Comparison of ENCODE assay signal across 2 cellular contexts in the genomic region with DNA sequence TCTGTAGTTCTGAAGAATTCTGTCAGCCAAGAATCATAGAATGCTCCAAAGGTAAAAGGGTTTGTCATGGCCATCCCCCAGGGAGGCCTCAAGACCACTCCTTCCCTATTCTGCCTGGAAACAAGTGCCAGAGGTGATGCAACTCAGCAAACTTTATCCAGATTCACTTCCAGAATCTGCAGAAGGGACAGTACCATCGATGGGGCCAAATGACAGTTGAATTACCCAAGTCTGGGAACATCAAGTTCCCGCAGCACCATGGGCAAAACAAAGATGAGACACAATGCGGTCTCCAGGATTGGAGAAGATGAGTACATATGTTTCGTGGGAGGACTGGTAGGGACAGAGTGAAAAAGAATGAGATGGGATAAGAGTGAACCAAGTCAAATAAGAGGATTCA.
TF ChIP-seq lines count a peak whose summit lies in the region.

No MANE protein-coding gene starts in this region.

TF ChIP-seq in HepG2, 621 proteins besides CTCF, POLR2A, EP300 and RAD21:
- TF ChIP-seq, protein P1, sequence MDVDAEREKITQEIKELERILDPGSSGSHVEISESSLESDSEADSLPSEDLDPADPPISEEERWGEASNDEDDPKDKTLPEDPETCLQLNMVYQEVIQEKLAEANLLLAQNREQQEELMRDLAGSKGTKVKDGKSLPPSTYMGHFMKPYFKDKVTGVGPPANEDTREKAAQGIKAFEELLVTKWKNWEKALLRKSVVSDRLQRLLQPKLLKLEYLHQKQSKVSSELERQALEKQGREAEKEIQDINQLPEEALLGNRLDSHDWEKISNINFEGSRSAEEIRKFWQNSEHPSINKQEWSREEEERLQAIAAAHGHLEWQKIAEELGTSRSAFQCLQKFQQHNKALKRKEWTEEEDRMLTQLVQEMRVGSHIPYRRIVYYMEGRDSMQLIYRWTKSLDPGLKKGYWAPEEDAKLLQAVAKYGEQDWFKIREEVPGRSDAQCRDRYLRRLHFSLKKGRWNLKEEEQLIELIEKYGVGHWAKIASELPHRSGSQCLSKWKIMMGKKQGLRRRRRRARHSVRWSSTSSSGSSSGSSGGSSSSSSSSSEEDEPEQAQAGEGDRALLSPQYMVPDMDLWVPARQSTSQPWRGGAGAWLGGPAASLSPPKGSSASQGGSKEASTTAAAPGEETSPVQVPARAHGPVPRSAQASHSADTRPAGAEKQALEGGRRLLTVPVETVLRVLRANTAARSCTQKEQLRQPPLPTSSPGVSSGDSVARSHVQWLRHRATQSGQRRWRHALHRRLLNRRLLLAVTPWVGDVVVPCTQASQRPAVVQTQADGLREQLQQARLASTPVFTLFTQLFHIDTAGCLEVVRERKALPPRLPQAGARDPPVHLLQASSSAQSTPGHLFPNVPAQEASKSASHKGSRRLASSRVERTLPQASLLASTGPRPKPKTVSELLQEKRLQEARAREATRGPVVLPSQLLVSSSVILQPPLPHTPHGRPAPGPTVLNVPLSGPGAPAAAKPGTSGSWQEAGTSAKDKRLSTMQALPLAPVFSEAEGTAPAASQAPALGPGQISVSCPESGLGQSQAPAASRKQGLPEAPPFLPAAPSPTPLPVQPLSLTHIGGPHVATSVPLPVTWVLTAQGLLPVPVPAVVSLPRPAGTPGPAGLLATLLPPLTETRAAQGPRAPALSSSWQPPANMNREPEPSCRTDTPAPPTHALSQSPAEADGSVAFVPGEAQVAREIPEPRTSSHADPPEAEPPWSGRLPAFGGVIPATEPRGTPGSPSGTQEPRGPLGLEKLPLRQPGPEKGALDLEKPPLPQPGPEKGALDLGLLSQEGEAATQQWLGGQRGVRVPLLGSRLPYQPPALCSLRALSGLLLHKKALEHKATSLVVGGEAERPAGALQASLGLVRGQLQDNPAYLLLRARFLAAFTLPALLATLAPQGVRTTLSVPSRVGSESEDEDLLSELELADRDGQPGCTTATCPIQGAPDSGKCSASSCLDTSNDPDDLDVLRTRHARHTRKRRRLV (CRISPR knock-in tag; IDR thresholded peaks at IDR 0.05) = no peak
- TF ChIP-seq CEBPG (CRISPR knock-in tag; IDR thresholded peaks at IDR 0.05) = peak; percentile 31; the same call in 1 of the 2 replicates
- no peak for TF ChIP-seq NR2F6 (IDR thresholded peaks at IDR 0.05)
- no peak for TF ChIP-seq NR2F6 (CRISPR knock-in tag; IDR thresholded peaks at IDR 0.05)
- no peak for TF ChIP-seq SATB2 (CRISPR knock-in tag; IDR thresholded peaks at IDR 0.05)
- TF ChIP-seq ZNF235 (CRISPR knock-in tag; IDR thresholded peaks at IDR 0.05; ENCODE audit: borderline replicate concordance) = no peak
- TF ChIP-seq FOXA1 (IDR thresholded peaks at IDR 0.05) = no peak
- TF ChIP-seq FOXA1 (CRISPR knock-in tag; IDR thresholded peaks at IDR 0.05) = no peak
- 0 out of 2 replicates have a peak, but pooled peaks have one; percentile 20 for TF ChIP-seq CEBPB (IDR thresholded peaks at IDR 0.05; ENCODE audit: borderline replicate concordance, low read depth, low read length)
- TF ChIP-seq, protein P2, sequence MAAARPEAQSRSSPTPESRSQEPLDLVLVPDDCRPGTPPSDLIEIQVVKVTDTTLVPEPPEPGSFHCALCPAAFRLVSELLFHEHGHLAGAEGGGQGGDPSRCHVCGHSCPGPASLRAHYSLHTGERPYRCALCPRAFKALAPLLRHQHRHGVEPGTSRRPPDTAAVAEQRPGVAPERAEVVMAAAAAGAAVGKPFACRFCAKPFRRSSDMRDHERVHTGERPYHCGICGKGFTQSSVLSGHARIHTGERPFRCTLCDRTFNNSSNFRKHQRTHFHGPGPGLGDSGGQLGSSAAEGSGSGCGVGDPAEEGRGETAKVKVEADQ (CRISPR knock-in tag; IDR thresholded peaks at IDR 0.05; ENCODE audit: borderline replicate concordance) = 0 out of 2 replicates have a peak, but pooled peaks have one; percentile 17
- TF ChIP-seq, protein P3, sequence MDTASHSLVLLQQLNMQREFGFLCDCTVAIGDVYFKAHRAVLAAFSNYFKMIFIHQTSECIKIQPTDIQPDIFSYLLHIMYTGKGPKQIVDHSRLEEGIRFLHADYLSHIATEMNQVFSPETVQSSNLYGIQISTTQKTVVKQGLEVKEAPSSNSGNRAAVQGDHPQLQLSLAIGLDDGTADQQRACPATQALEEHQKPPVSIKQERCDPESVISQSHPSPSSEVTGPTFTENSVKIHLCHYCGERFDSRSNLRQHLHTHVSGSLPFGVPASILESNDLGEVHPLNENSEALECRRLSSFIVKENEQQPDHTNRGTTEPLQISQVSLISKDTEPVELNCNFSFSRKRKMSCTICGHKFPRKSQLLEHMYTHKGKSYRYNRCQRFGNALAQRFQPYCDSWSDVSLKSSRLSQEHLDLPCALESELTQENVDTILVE (CRISPR knock-in tag; IDR thresholded peaks at IDR 0.05) = no peak
- no peak for TF ChIP-seq MIXL1 (CRISPR knock-in tag; IDR thresholded peaks at IDR 0.05)
- no peak for TF ChIP-seq ATRX (CRISPR knock-in tag; IDR thresholded peaks at IDR 0.05; ENCODE audit: borderline replicate concordance)
- no peak for TF ChIP-seq ZNF350 (CRISPR knock-in tag; IDR thresholded peaks at IDR 0.05; ENCODE audit: borderline replicate concordance, low read depth)
- TF ChIP-seq RFXAP (CRISPR knock-in tag; IDR thresholded peaks at IDR 0.05; ENCODE audit: borderline replicate concordance) = peak; percentile 79; the same call in 1 of the 2 replicates
- no peak for TF ChIP-seq ZNF7 (CRISPR knock-in tag; IDR thresholded peaks at IDR 0.05)
- no peak for TF ChIP-seq SIN3A (IDR thresholded peaks at IDR 0.05; ENCODE audit: borderline replicate concordance, low read depth, low read length)
- TF ChIP-seq, protein P4, sequence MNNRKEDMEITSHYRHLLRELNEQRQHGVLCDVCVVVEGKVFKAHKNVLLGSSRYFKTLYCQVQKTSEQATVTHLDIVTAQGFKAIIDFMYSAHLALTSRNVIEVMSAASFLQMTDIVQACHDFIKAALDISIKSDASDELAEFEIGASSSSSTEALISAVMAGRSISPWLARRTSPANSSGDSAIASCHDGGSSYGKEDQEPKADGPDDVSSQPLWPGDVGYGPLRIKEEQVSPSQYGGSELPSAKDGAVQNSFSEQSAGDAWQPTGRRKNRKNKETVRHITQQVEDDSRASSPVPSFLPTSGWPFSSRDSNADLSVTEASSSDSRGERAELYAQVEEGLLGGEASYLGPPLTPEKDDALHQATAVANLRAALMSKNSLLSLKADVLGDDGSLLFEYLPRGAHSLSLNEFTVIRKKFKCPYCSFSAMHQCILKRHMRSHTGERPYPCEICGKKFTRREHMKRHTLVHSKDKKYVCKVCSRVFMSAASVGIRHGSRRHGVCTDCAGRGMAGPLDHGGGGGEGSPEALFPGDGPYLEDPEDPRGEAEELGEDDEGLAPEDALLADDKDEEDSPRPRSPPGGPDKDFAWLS (CRISPR knock-in tag; IDR thresholded peaks at IDR 0.05; ENCODE audit: borderline replicate concordance) = no peak
- peak; percentile 51; the same call in 1 of the 2 replicates for TF ChIP-seq RFX5 (IDR thresholded peaks at IDR 0.05; ENCODE audit: low read depth, low read length)
- 0 out of 2 replicates have a peak, but pooled peaks have one; percentile 65 for TF ChIP-seq ZNF547 (CRISPR knock-in tag; IDR thresholded peaks at IDR 0.05)

TF ChIP-seq in SK-N-SH treated with all-trans-retinoic acid at 6 μM for 48 hours, 23 proteins besides CTCF, POLR2A, EP300 and RAD21:
- TF ChIP-seq ZNF8 (CRISPR knock-in tag; IDR thresholded peaks at IDR 0.05) (no peak), ZNF70 (CRISPR knock-in tag; IDR thresholded peaks at IDR 0.05) (no peak), ZNF565 (CRISPR knock-in tag; conservative IDR thresholded peaks at IDR 0.05; ENCODE audit: low read depth) (no peak)
- TF ChIP-seq, protein P5, sequence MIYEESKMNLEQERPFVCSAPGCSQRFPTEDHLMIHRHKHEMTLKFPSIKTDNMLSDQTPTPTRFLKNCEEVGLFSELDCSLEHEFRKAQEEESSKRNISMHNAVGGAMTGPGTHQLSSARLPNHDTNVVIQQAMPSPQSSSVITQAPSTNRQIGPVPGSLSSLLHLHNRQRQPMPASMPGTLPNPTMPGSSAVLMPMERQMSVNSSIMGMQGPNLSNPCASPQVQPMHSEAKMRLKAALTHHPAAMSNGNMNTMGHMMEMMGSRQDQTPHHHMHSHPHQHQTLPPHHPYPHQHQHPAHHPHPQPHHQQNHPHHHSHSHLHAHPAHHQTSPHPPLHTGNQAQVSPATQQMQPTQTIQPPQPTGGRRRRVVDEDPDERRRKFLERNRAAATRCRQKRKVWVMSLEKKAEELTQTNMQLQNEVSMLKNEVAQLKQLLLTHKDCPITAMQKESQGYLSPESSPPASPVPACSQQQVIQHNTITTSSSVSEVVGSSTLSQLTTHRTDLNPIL (CRISPR knock-in tag; IDR thresholded peaks at IDR 0.05; ENCODE audit: low read depth) = no peak
TF ChIP-seq in SK-N-SH treated with all-trans-retinoic acid at 6 μM for 48 hours: peak in this region for 0.
